In genomic region chr22:21693999-21694341, GRCh38 we compare ENCODE assay signal across 9 cellular contexts.
"Had no signal": no experiment of that assay in that cellular context is flagged by ENCODE, and none has a peak within 500 bp of the region (broad histone marks: within the 10 kb centered on the region; RNA-seq: fewer than 3 reads in every experiment).

No MANE protein-coding gene starts in this region.

- H3K36me3 Mint-ChIP-seq: IgD-negative memory B cell had no signal

- DNase-seq: H9, HCEC 1CT, KG1 had no signal

- H3K4me3 Mint-ChIP-seq: GM23338, H9, IgD-negative memory B cell had no signal

- H3K9me3 Mint-ChIP-seq: GM23338, H9, IgD-negative memory B cell had no signal

- H3K4me3 ChIP-seq: GM23338 had no signal

- FAIRE-seq: H1, H54, HepG2 had no signal

- H3K27ac ChIP-seq: HL-60 had no signal

- H3K27me3 Mint-ChIP-seq: IgD-negative memory B cell had no signal

- H3K27ac Mint-ChIP-seq: GM23338, IgD-negative memory B cell had no signal

- H3K4me2 ChIP-seq: GM23338 had no signal

- ATAC-seq: GM23338, HepG2 had no signal

- H2AFZ ChIP-seq: GM23338 had no signal
